26 cellular contexts compared by ENCODE assay signal in the genomic region with DNA sequence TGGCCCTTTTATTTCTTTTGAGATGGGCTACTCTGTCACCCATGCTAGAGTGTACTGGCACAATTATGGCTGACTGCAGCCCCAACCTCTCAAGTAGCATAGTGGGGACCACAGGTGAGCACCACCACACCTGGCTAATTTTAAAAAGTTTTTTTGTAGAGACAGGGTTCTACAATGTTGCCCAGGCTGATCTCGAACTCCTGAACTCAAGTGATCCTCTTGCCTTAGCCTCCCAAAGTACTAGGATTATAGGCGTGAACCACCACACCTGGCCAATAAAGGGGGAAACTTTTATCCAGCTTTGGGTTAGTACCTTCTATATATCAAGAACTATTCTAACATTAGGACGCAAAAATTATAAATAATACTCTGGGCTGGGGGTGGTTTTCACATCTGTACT. TPM values are rescaled to one million over a fixed set of nuclear protein-coding genes. Genes with fewer than 3 reads are reported as not detected.
DNase-seq lines count a peak whose midpoint lies in the region; ATAC-seq and TF ChIP-seq lines count a peak whose summit lies in the region.
"Had no signal": no experiment of that assay in that cellular context is flagged by ENCODE, and none has a peak within 500 bp of the region (broad histone marks: within the 10 kb centered on the region; RNA-seq: fewer than 3 reads in every experiment).

No MANE protein-coding gene starts in this region.

- no peaks in the 10 kb centered on the region for H3K27me3 Mint-ChIP-seq in IgD-negative memory B cell
- peaks cover 5% of the 10 kb centered on the region for H3K27me3 Mint-ChIP-seq in endothelial cell (ENCODE audit: unreplicated experiment)
- H3K27me3 Mint-ChIP-seq: activated CD8-positive, alpha-beta T cell treated with anti-CD3 and anti-CD28 coated beads for 36 hours; stimulated activated naive CD8-positive, alpha-beta T cell treated with anti-CD3 and anti-CD28 coated beads, Interleukin-15, amount 100 ng/mL, for 72 hours had no signal

- H3K27me3 ChIP-seq in BLaER1 (no peaks in the 10 kb centered on the region), smooth muscle cell (ENCODE audit: low read depth) (no peaks in the 10 kb centered on the region)
- H3K27me3 ChIP-seq: transverse colon had no signal

- no peak overlapping the region for H3K4me3 ChIP-seq in BLaER1
- H3K4me3 ChIP-seq in smooth muscle cell, result no peak overlapping the region
- H3K4me3 ChIP-seq: GM12878, mucosa of descending colon, transverse colon had no signal

- 100% methylated on average over 3 of the region's 3 CpGs for WGBS in smooth muscle cell (ENCODE audit: low lambda C conversion rate)

- H3K27ac ChIP-seq in BLaER1 (no peak overlapping the region), smooth muscle cell (ENCODE audit: low read depth) (peak overlapping the region; percentile 92)

- H3F3A ChIP-seq in smooth muscle cell (ENCODE audit: low read depth), result no peaks in the 10 kb centered on the region

- H3K36me3 Mint-ChIP-seq in IgD-negative memory B cell (peaks cover 5% of the 10 kb centered on the region), endothelial cell (ENCODE audit: low read depth, unreplicated experiment) (peaks cover 4% of the 10 kb centered on the region)

- peaks cover 45% of the 10 kb centered on the region; the same call in 1 of the 2 replicates for H3K36me3 ChIP-seq in BLaER1
- H3K36me3 ChIP-seq in smooth muscle cell (ENCODE audit: low read depth), result no peaks in the 10 kb centered on the region
- H3K36me3 ChIP-seq: transverse colon had no signal

- H3K79me2 ChIP-seq in smooth muscle cell (ENCODE audit: low read depth), result peaks cover 83% of the 10 kb centered on the region

- peaks cover 54% of the 10 kb centered on the region for H3K4me1 ChIP-seq in BLaER1
- peaks cover 15% of the 10 kb centered on the region for H3K4me1 ChIP-seq in smooth muscle cell (ENCODE audit: low read depth)

- peak overlapping the region; percentile 83; the same call in 1 of the 2 replicates for H3K4me2 ChIP-seq in BLaER1
- no peak overlapping the region for H3K4me2 ChIP-seq in smooth muscle cell

- H4K20me1 ChIP-seq in BLaER1, result peaks cover 82% of the 10 kb centered on the region
- H4K20me1 ChIP-seq in smooth muscle cell (ENCODE audit: low read depth), result peaks cover 94% of the 10 kb centered on the region

- no peak for TF ChIP-seq CTCF in endothelial cell (IDR thresholded peaks at IDR 0.05; ENCODE audit: unreplicated experiment)
- no peak for TF ChIP-seq CTCF in smooth muscle cell (IDR thresholded peaks at IDR 0.05; ENCODE audit: borderline replicate concordance, insufficient read depth, poor library complexity, severe bottlenecking)
- no peak for TF ChIP-seq CTCF in GM10266 (IDR thresholded peaks at IDR 0.05; ENCODE audit: control insufficient read depth, insufficient read depth, low read depth, missing control alignments)

- DNase-seq in endothelial cell (ENCODE audit: low spot score) (no peak), smooth muscle cell (lab: John Stamatoyannopoulos, UW; ENCODE audit: unreplicated experiment) (no peak), GM10266 (ENCODE audit: extremely low spot score) (no peak)
- no peak for DNase-seq in activated T-cell treated with anti-CD3 and anti-CD28 coated beads, Interleukin-2, amount 50 U/mL, for 1 hour
- no peak for DNase-seq in stimulated activated CD4-positive, alpha-beta T cell treated with anti-CD3 and anti-CD28 coated beads, Interleukin-4, amount 100 ng/mL, for 24 hours
- DNase-seq: activated CD8-positive, alpha-beta T cell treated with anti-CD3 and anti-CD28 coated beads for 36 hours; activated naive CD4-positive, alpha-beta T cell treated with Interleukin-2 at 50 U/mL for 16 hours; activated T-cell treated with anti-CD3 and anti-CD28 coated beads, Interleukin-2, amount 50 U/mL, for 4 hours; C1 segment of cervical spinal cord; central memory CD4-positive, alpha-beta T cell; hippocampal formation; left ventricle myocardium superior; mucosa of descending colon; NCI-H187; NCI-H226; NCI-H748 treated with DMSO at 0.1 percent for 48 hours; OCI-M1; SHP77 treated with DMSO at 0.1 percent for 48 hours; stimulated activated CD4-positive, alpha-beta T cell treated with anti-CD3 and anti-CD28 coated beads, Interleukin-4, amount 100 ng/mL, for 1 hour; stimulated activated naive CD8-positive, alpha-beta T cell treated with anti-CD3 and anti-CD28 coated beads, Interleukin-15, amount 100 ng/mL, for 72 hours; transverse colon had no signal

- peaks cover 38 to 49% (median 47%) of the 10 kb centered on the region in 3 donors for H3K4me1 Mint-ChIP-seq in IgD-negative memory B cell
- peaks cover 33% of the 10 kb centered on the region for H3K4me1 Mint-ChIP-seq in endothelial cell (ENCODE audit: unreplicated experiment)

- H3K9ac ChIP-seq in BLaER1 (no peak overlapping the region), smooth muscle cell (ENCODE audit: low read depth) (no peak overlapping the region)

- peak overlapping the region; percentile 10 to 99 (median 97) for H3K27ac Mint-ChIP-seq in IgD-negative memory B cell
- H3K27ac Mint-ChIP-seq in endothelial cell (ENCODE audit: unreplicated experiment), result peak overlapping the region; percentile 36

- ATAC-seq in GM21526 (IDR thresholded peaks at IDR 0.05; ENCODE audit: low FRiP score, unreplicated experiment), result no peak
- ATAC-seq: activated CD4-positive, CD25-positive, alpha-beta regulatory T cell treated with anti-CD3 and anti-CD28 coated beads, Interleukin-2, amount 50 U/mL, for 24 hours; activated CD8-positive, alpha-beta T cell treated with anti-CD3 and anti-CD28 coated beads for 36 hours; activated T-cell treated with anti-CD3 and anti-CD28 coated beads, Interleukin-2, amount 50 U/mL, for 4 hours; GM12878; left ventricle myocardium superior; mucosa of descending colon; stimulated activated naive CD8-positive, alpha-beta T cell treated with anti-CD3 and anti-CD28 coated beads, Interleukin-15, amount 100 ng/mL, for 72 hours had no signal

- H3K9me3 ChIP-seq in BLaER1 (peaks cover 23% of the 10 kb centered on the region), smooth muscle cell (replicated peaks; ENCODE audit: low read depth) (no peaks in the 10 kb centered on the region)
- H3K9me3 ChIP-seq: mucosa of descending colon, transverse colon had no signal

- H2AFZ ChIP-seq in smooth muscle cell (ENCODE audit: low read depth), result no peak overlapping the region

- H3K4me3 Mint-ChIP-seq in IgD-negative memory B cell (peak overlapping the region in 1 of 4 donors; percentile 90), endothelial cell (ENCODE audit: unreplicated experiment) (no peak overlapping the region)
- H3K4me3 Mint-ChIP-seq: activated CD8-positive, alpha-beta T cell treated with anti-CD3 and anti-CD28 coated beads for 36 hours; activated T-cell treated with anti-CD3 and anti-CD28 coated beads, Interleukin-2, amount 50 U/mL, for 4 hours had no signal

- no peaks in the 10 kb centered on the region for H3K9me3 Mint-ChIP-seq in IgD-negative memory B cell
- no peaks in the 10 kb centered on the region for H3K9me3 Mint-ChIP-seq in endothelial cell (ENCODE audit: unreplicated experiment)
- H3K9me3 Mint-ChIP-seq: activated CD8-positive, alpha-beta T cell treated with anti-CD3 and anti-CD28 coated beads for 36 hours; activated T-cell treated with anti-CD3 and anti-CD28 coated beads, Interleukin-2, amount 50 U/mL, for 4 hours; stimulated activated naive CD8-positive, alpha-beta T cell treated with anti-CD3 and anti-CD28 coated beads, Interleukin-15, amount 100 ng/mL, for 72 hours had no signal

RNA-seq across cellular contexts. Expression of gene MAPK1, which starts 52.1 kb away (rescaled TPM):
- polyA plus RNA-seq in IgD-negative memory B cell (41.2 TPM), smooth muscle cell (53.7 and 62.3 TPM in 2 replicates)
- total RNA-seq in endothelial cell (ENCODE audit: unreplicated experiment) (119 TPM), smooth muscle cell (57.1 and 69.3 TPM in 2 replicates)
